In genomic region chr20:48722002-48722731, GRCh38 we compare ENCODE assay signal across 9 cellular contexts.
DNase-seq lines count a peak whose midpoint lies in the region; ATAC-seq, FAIRE-seq and TF ChIP-seq lines count a peak whose summit lies in the region.
"Had no signal": no experiment of that assay in that cellular context is flagged by ENCODE, and none has a peak within 500 bp of the region (broad histone marks: within the 10 kb centered on the region; RNA-seq: fewer than 3 reads in every experiment).

No MANE protein-coding gene starts in this region.

- H3K36me3 ChIP-seq in H1 (ENCODE audit: control insufficient read depth in 2 of 4, insufficient read depth in 4 of 4, low read length in 3 of 4) (no peaks in the 10 kb centered on the region; a peak in 2 of 8 replicates), neural progenitor cell (no peaks in the 10 kb centered on the region)

- peaks cover 6% of the 10 kb centered on the region for H3K27me3 Mint-ChIP-seq in neural progenitor cell (ENCODE audit: insufficient read depth, low read depth)

- H3K4me3 ChIP-seq in H1 (ENCODE audit: extremely low read depth in 1 of 4, insufficient read depth in 2 of 4, low read depth in 3 of 4, low read length in 4 of 4), result no peak overlapping the region
- H3K4me3 ChIP-seq in neural progenitor cell, result no peak overlapping the region

- H3K4me1 Mint-ChIP-seq in neural progenitor cell, result peaks cover 49% of the 10 kb centered on the region

- H2AK5ac ChIP-seq in H1 (ENCODE audit: low read depth, low read length), result no peak overlapping the region

- H4K20me1 ChIP-seq in H1 (replicated peaks in 1 of 2; ENCODE audit: control insufficient read depth in 1 of 2, insufficient read depth in 2 of 2, low read length in 2 of 2), result no peaks in the 10 kb centered on the region
- peaks cover 4% of the 10 kb centered on the region for H4K20me1 ChIP-seq in neural progenitor cell (ENCODE audit: low read depth)

- POLR2A ChIA-PET in H1 (lab: Charles Lee; ENCODE audit: partially characterized antibody), result interaction anchor here (0.9 to 1.0 kb wide), 2 partner anchors 12 to 29 kb away, joined by 3 to 4 read pairs; no protein-coding TSS in a partner anchor

- TF ChIP-seq EP300 in H1 (IDR thresholded peaks at IDR 0.05; ENCODE audit: borderline replicate concordance in 1 of 2, low read depth in 2 of 2, low read length in 2 of 2), result no peak

- no peak overlapping the region for H4K8ac ChIP-seq in H1 (ENCODE audit: extremely low read depth, insufficient read depth, low read length)

- 90% methylated on average over 14 of the region's 14 CpGs; no CpG with 5 or more reads in 1 of the 2 experiments for WGBS in H1 (ENCODE audit: extremely low coverage in 1 of 2, insufficient coverage in 1 of 2, insufficient read length in 1 of 2, insufficient replicate concordance in 2 of 2, low coverage in 1 of 2, low lambda C conversion rate in 2 of 2, missing lambda C conversion rate in 1 of 2), 2 experiments

- H3F3A ChIP-seq in neural progenitor cell (ENCODE audit: low read depth), result no peaks in the 10 kb centered on the region

- DNase-seq in CMK (ENCODE audit: low read depth), result peak; percentile 61
- peak; percentile 33 for DNase-seq in NAMALWA (ENCODE audit: low spot score)
- no peak for DNase-seq in H1 (ENCODE audit: low read depth in 1 of 2, low spot score in 2 of 2)
- no peak for DNase-seq in neural progenitor cell (ENCODE audit: low spot score)
- no peak for DNase-seq in stimulated activated CD4-positive, alpha-beta T cell treated with anti-CD3 and anti-CD28 coated beads, Interleukin-4, amount 100 ng/mL, for 4 hours
- no peak for DNase-seq in occipital lobe (lab: John Stamatoyannopoulos, UW)

- H3K9ac ChIP-seq in H1 (replicated peaks in 1 of 4; ENCODE audit: extremely low read depth in 1 of 4, low read depth in 3 of 4, low read length in 3 of 4) (no peak overlapping the region), neural progenitor cell (no peak overlapping the region)

- no peaks in the 10 kb centered on the region for H3K79me2 ChIP-seq in H1 (ENCODE audit: control insufficient read depth in 1 of 2, insufficient read depth in 2 of 2, low read length in 2 of 2)
- H3K79me2 ChIP-seq in neural progenitor cell (ENCODE audit: low read depth), result no peaks in the 10 kb centered on the region

- H2BK12ac ChIP-seq in H1 (ENCODE audit: low read depth, low read length), result 0 out of 2 replicates have a peak overlapping the region, but pooled peaks have one; percentile 17

- no peak overlapping the region for H4K5ac ChIP-seq in H1 (ENCODE audit: insufficient read length, low read depth, low read length)

- H3K27ac ChIP-seq in H1 (ENCODE audit: low read depth, low read length) (no peak overlapping the region), neural progenitor cell (no peak overlapping the region)

- H3K18ac ChIP-seq in H1 (ENCODE audit: extremely low read depth, low read length), result no peak overlapping the region

- no peak overlapping the region for H3K14ac ChIP-seq in H1 (ENCODE audit: insufficient read length)

- H2BK15ac ChIP-seq in H1 (ENCODE audit: low read length), result 0 out of 2 replicates have a peak overlapping the region, but pooled peaks have one; percentile 61

- H3K36me3 Mint-ChIP-seq in neural progenitor cell, result peaks cover 20% of the 10 kb centered on the region

- no peak for TF ChIP-seq POLR2A in H1 (IDR thresholded peaks at IDR 0.05; ENCODE audit: control extremely low read depth in 1 of 2, low read depth in 2 of 2, low read length in 2 of 2)

- H3K4me2 ChIP-seq in H1 (ENCODE audit: insufficient read depth in 1 of 2, low read depth in 2 of 2, low read length in 2 of 2) (no peak overlapping the region), neural progenitor cell (no peak overlapping the region)

- H2BK120ac ChIP-seq in H1 (replicated peaks; ENCODE audit: low read depth, low read length), result no peak overlapping the region

- no peak for TF ChIP-seq CTCF in H1 (IDR thresholded peaks at IDR 0.05; ENCODE audit: control extremely low read depth in 1 of 3, insufficient read depth in 1 of 3, low read depth in 1 of 3, low read length in 3 of 3)
- no peak for TF ChIP-seq CTCF in neural progenitor cell (IDR thresholded peaks at IDR 0.05)

- no peaks in the 10 kb centered on the region; the same call in 1 of the 2 replicates for H3K79me1 ChIP-seq in H1 (ENCODE audit: low read depth, low read length)

- H3K56ac ChIP-seq in H1 (replicated peaks; ENCODE audit: insufficient read length, low read depth, low read length), result no peak overlapping the region

- H4K91ac ChIP-seq in H1 (replicated peaks; ENCODE audit: insufficient read length, low read length), result no peak overlapping the region

- CTCF ChIA-PET in H1 (lab: Charles Lee; ENCODE audit: partially characterized antibody), result interaction anchor here (0.6 to 1.8 kb wide), 2 partner anchors 65 to 1321 kb away, joined by 4 to 6 read pairs; no protein-coding TSS in a partner anchor

- H3K9me3 ChIP-seq in H1 (ENCODE audit: insufficient read depth in 2 of 2, low read depth in 1 of 2, low read length in 1 of 2), result no peaks in the 10 kb centered on the region
- no peaks in the 10 kb centered on the region for H3K9me3 ChIP-seq in neural progenitor cell (ENCODE audit: low read depth)

- ATAC-seq in GM18520 (IDR thresholded peaks at IDR 0.05; ENCODE audit: unreplicated experiment) (no peak), HG03520 (IDR thresholded peaks at IDR 0.05; ENCODE audit: unreplicated experiment) (no peak)
- ATAC-seq: HCT116 had no signal

- H2AFZ ChIP-seq in H1 (ENCODE audit: low read length) (no peak overlapping the region), neural progenitor cell (replicated peaks) (no peak overlapping the region)

- no peak overlapping the region for H2BK5ac ChIP-seq in H1 (ENCODE audit: low read depth, low read length)

- no peaks in the 10 kb centered on the region; a peak in 1 of 7 replicates for H3K27me3 ChIP-seq in H1 (replicated peaks in 1 of 4; ENCODE audit: control insufficient read depth in 3 of 4, extremely low read depth in 1 of 4, insufficient read depth in 3 of 4, low read length in 3 of 4)
- H3K27me3 ChIP-seq in neural progenitor cell, result no peaks in the 10 kb centered on the region

- no peak overlapping the region for H3K4ac ChIP-seq in H1 (replicated peaks; ENCODE audit: insufficient read length, low read depth, low read length)

- no peaks in the 10 kb centered on the region for H3K9me3 Mint-ChIP-seq in neural progenitor cell

- H2BK20ac ChIP-seq in H1 (ENCODE audit: low read length), result no peak overlapping the region

- H3K4me3 Mint-ChIP-seq in neural progenitor cell, result no peak overlapping the region

- FAIRE-seq in H1 (lab: Jason Lieb, UNC), result no peak

- H3K23ac ChIP-seq in H1 (ENCODE audit: insufficient read length), result no peak overlapping the region

- peak overlapping the region; percentile 67 for H3K27ac Mint-ChIP-seq in neural progenitor cell

- no peaks in the 10 kb centered on the region for H3K23me2 ChIP-seq in H1 (ENCODE audit: low read depth, low read length)

- TF ChIP-seq RAD21 in H1 (IDR thresholded peaks at IDR 0.05 in 1 of 2, conservative IDR thresholded peaks at IDR 0.05 in 1 of 2; ENCODE audit: low read depth in 2 of 2, low read length in 2 of 2), result no peak

- H3K4me1 ChIP-seq in H1 (replicated peaks in 1 of 4; ENCODE audit: control insufficient read depth in 3 of 4, insufficient read depth in 4 of 4, low read length in 3 of 4), result peaks cover 0 to 9% (median 3%) of the 10 kb centered on the region in 4 experiments; a peak in 4 of 7 replicates
- H3K4me1 ChIP-seq in neural progenitor cell, result no peaks in the 10 kb centered on the region

TF ChIP-seq in H1, 55 proteins besides CTCF, POLR2A, EP300 and RAD21:
- TF ChIP-seq CHD2 (IDR thresholded peaks at IDR 0.05; ENCODE audit: low read length) (no peak), JUN (IDR thresholded peaks at IDR 0.05; ENCODE audit: low read depth, low read length) (no peak), USF2 (IDR thresholded peaks at IDR 0.05; ENCODE audit: low read length) (no peak), CREB1 (IDR thresholded peaks at IDR 0.05) (no peak), NANOG (IDR thresholded peaks at IDR 0.05; ENCODE audit: insufficient read depth, low read depth, low read length, poor library complexity, severe bottlenecking) (no peak), KDM5A (IDR thresholded peaks at IDR 0.05; ENCODE audit: low read length) (no peak), RXRA (IDR thresholded peaks at IDR 0.05; ENCODE audit: insufficient read depth, low read depth, low read length) (no peak)

Comparison
In these comparisons a context has a peak if more than half of its experiments do, and no peak if none do; other contexts are left out.
1. DNase-seq: peak in CMK (single experiment) and NAMALWA (single experiment); none in H1 (0 of 2), neural progenitor cell (single experiment), stimulated activated CD4-positive, alpha-beta T cell treated with anti-CD3 and anti-CD28 coated beads, Interleukin-4, amount 100 ng/mL, for 4 hours (0 of 2) and occipital lobe (single experiment).